8 cellular contexts compared by ENCODE assay signal in the genomic region with DNA sequence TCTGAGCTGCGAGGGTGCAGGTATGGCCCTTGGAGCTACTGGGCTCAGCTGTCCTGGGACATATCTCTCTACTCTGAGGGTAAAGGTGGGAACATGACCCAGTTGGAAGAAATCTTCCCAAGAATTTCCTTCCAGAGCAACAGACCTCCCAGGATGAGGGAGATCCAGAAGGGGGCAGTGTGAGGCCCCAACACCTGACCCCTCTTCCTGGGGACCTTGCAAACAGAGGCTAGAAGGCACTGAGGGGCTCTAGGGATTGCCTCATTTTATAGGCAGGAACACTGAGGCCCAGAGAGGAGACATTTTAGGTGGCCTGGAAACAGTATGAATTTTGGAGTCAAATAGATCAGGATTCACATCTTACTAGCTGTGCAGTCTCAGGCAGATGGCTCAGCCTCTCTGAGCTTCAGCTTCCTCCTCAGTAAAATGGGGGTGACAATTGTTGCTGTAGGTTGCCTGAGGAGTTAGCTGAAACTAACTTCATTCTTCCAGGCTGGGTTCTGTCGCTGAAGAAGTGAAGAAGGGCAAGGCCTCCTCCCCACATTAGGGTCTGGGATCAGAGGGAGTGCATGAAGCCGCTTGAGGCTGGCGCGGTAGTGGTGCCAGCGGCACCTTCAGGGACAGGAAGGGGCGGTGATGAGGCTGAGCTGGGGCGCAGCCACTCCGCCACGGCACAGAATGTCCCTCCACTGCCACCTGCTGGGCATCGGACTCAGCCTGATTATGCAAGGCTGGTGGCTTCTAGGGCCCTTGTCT. TPM values are rescaled to one million over a fixed set of nuclear protein-coding genes. Genes with fewer than 3 reads are reported as not detected.
DNase-seq lines count a peak whose midpoint lies in the region; ATAC-seq and TF ChIP-seq lines count a peak whose summit lies in the region.

No MANE protein-coding gene starts in this region.

- H3K36me3 ChIP-seq in ascending aorta, result peaks cover 0 to 3% of the 10 kb centered on the region in 2 donors
- no peaks in the 10 kb centered on the region for H3K36me3 ChIP-seq in sigmoid colon

- peak; percentile 61 for DNase-seq in GDM1 (lab: John Stamatoyannopoulos, UW)
- DNase-seq in HFF-Myc (ENCODE audit: extremely low read depth, low read depth), result peak; percentile 21
- peak; percentile 33 for DNase-seq in NCI-H1436 treated with DMSO at 0.1 percent for 48 hours (lab: John Stamatoyannopoulos, UW)
- peak; percentile 80 for DNase-seq in T-helper 9 cell
- DNase-seq in ascending aorta (ENCODE audit: low spot score in 2 of 2), result peak in 1 of 2 donors; percentile 89
- DNase-seq in hippocampal formation (lab: John Stamatoyannopoulos, UW), result peak; percentile 41 to 53
- DNase-seq in sigmoid colon, result peak; percentile 80

- H3K4me1 ChIP-seq in ascending aorta (no peaks in the 10 kb centered on the region), sigmoid colon (peaks cover 0 to 6% (median 3%) of the 10 kb centered on the region in 4 donors)

- no peaks in the 10 kb centered on the region for H3K9me3 ChIP-seq in ascending aorta
- H3K9me3 ChIP-seq in sigmoid colon, result no peaks in the 10 kb centered on the region

- no peak for ATAC-seq in HG02571 (IDR thresholded peaks at IDR 0.05; ENCODE audit: unreplicated experiment)

- intact Hi-C loops in ascending aorta (cut with DNase I) (loop anchor here (1.0 to 10.0 kb wide), 3 partner anchors 137 to 428 kb away; no protein-coding TSS in a partner anchor), sigmoid colon (cut with DNase I) (loop anchor here (1.0 to 5.0 kb wide), 3 partner anchors 137 to 330 kb away; no protein-coding TSS in a partner anchor)

- TF ChIP-seq CTCF in HFF-Myc (IDR thresholded peaks at IDR 0.05; ENCODE audit: low read depth, low read length, missing control alignments) (peak; percentile 89), ascending aorta (IDR thresholded peaks at IDR 0.05) (peak; percentile 78 to 85 (median 83)), sigmoid colon (IDR thresholded peaks at IDR 0.05) (peak; percentile 69 to 86 (median 84))

- no peak for TF ChIP-seq EP300 in sigmoid colon (IDR thresholded peaks at IDR 0.05)

- H3K4me3 ChIP-seq in HFF-Myc (replicated peaks; ENCODE audit: low read depth, low read length), result no peak overlapping the region
- H3K4me3 ChIP-seq in ascending aorta, result peak overlapping the region in 1 of 2 donors; percentile 24
- peak overlapping the region in 1 of 4 donors; percentile 3 for H3K4me3 ChIP-seq in sigmoid colon

- H3K27me3 ChIP-seq in ascending aorta, result no peaks in the 10 kb centered on the region
- H3K27me3 ChIP-seq in sigmoid colon, result peaks cover 0 to 33% (median 0%) of the 10 kb centered on the region in 3 donors

- TF ChIP-seq POLR2A in sigmoid colon (IDR thresholded peaks at IDR 0.05), result no peak

- 7 to 8% methylated on average over 11 of the region's 11 CpGs for WGBS in sigmoid colon, 2 donors

- H3K27ac ChIP-seq in ascending aorta (no peak overlapping the region), sigmoid colon (no peak overlapping the region)

RNA-seq across cellular contexts. Expression of a gene that starts 11.4 kb away (rescaled TPM):
- total RNA-seq in ascending aorta (not detected), sigmoid colon (1 to 10 TPM in 2 of 4 donors, not detected in 2; 1.1 to 1.4 TPM)
- under 1 TPM in 1 of 3 donors, not detected in 2; 0.17 TPM for polyA plus RNA-seq in sigmoid colon

RNA-seq across cellular contexts. Expression of a gene that starts 19.7 kb away (rescaled TPM):
- total RNA-seq in ascending aorta (not detected), sigmoid colon (not detected)
- not detected for polyA plus RNA-seq in sigmoid colon
